ENCODE assay signal across 27 cellular contexts in the genomic region with DNA sequence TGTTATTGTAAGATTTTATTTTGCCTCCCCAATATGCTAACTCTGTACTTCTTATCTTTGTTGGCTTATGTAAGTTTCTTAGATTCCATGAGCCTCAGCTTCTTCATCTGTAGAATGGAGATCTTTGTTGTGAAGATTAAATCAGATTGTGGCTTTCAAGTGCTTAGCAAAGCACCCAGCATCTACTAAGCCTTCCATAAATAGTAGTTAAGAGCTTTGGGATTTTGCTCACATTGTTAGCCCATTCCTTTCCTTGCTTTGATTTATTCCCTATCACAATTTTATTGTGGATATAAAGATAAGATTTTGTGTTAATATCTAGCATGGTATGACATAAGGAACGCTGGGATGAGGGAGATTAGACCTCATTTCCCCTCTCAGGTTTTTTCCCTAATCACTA.
"Had no signal": no experiment of that assay in that cellular context is flagged by ENCODE, and none has a peak within 500 bp of the region (broad histone marks: within the 10 kb centered on the region; RNA-seq: fewer than 3 reads in every experiment).

No MANE protein-coding gene starts in this region.

- H3K9me3 ChIP-seq: left lung, lower lobe of right lung, right atrium auricular region, tibial nerve had no signal

- H3K27me3 ChIP-seq: left lung, pancreas, right atrium auricular region, tibial nerve had no signal

- DNase-seq: activated CD4-positive, alpha-beta memory T cell treated with anti-CD3 and anti-CD28 coated beads for 36 hours; activated CD4-positive, alpha-beta T cell treated with anti-CD3 and anti-CD28 coated beads, Interleukin-2, amount 10 ng/mL, durations not matched to agents 24 days and 14 days; activated CD4-positive, CD25-positive, alpha-beta regulatory T cell treated with anti-CD3 and anti-CD28 coated beads, Interleukin-2, amount 50 U/mL, for 72 hours; activated CD8-positive, alpha-beta memory T cell treated with anti-CD3 and anti-CD28 coated beads, Interleukin-2, amount 50 U/mL, for 4 hours; activated naive CD8-positive, alpha-beta T cell treated with anti-CD3 and anti-CD28 coated beads, Interleukin-2, amount 50 U/mL, for 24 hours; activated T-cell treated with anti-CD3 and anti-CD28 coated beads, Interleukin-2, amount 50 U/mL, for 24 hours; amygdala; caudate nucleus; cortex of kidney; effector memory CD8-positive, alpha-beta T cell; foreskin fibroblast; head of caudate nucleus; hippocampal formation; immature natural killer cell; kidney; left lung; lower lobe of right lung; naive B cell; nephron progenitor cell; pancreas; stimulated activated CD4-positive, alpha-beta T cell treated with anti-CD3 and anti-CD28 coated beads, Interleukin-2, amount 100 ng/mL, for 48 hours; stimulated activated naive CD4-positive, alpha-beta T cell treated with Interleukin-2 at 50 U/mL for 16 hours had no signal

- H3K4me3 ChIP-seq: left lung, lower lobe of right lung, pancreas, right atrium auricular region, tibial nerve had no signal

- H3K27ac ChIP-seq: left lung, lower lobe of right lung, pancreas, right atrium auricular region, tibial nerve, VCaP had no signal

- ATAC-seq: activated naive CD8-positive, alpha-beta T cell treated with anti-CD3 and anti-CD28 coated beads, Interleukin-2, amount 50 U/mL, for 24 hours; activated T-helper 17 cell treated with anti-CD3 and anti-CD28 coated beads, Interleukin-2, amount 50 U/mL, for 72 hours; effector memory CD8-positive, alpha-beta T cell; esophagus mucosa; left lung; lower lobe of right lung; pancreas had no signal

- H3K4me1 ChIP-seq: left lung, lower lobe of right lung, pancreas, right atrium auricular region, tibial nerve had no signal

- H3K36me3 ChIP-seq: left lung, lower lobe of right lung, pancreas, right atrium auricular region, tibial nerve had no signal
